ENCODE assay signal across 10 cellular contexts in genomic region chr22:49847751-49848689, GRCh38. TPM values are rescaled to one million over a fixed set of nuclear protein-coding genes. Genes with fewer than 3 reads are reported as not detected.
DNase-seq lines count a peak whose midpoint lies in the region; ATAC-seq and TF ChIP-seq lines count a peak whose summit lies in the region.
"Had no signal": no experiment of that assay in that cellular context is flagged by ENCODE, and none has a peak within 500 bp of the region (broad histone marks: within the 10 kb centered on the region; RNA-seq: fewer than 3 reads in every experiment).

No MANE protein-coding gene starts in this region.

- H3K27me3 ChIP-seq in mammary epithelial cell (ENCODE audit: insufficient read depth, low read length) = peaks cover 37% of the 10 kb centered on the region
- no peaks in the 10 kb centered on the region for H3K27me3 ChIP-seq in lung (ENCODE audit: control insufficient read depth, insufficient read depth)

- TF ChIP-seq CTCF in mammary epithelial cell (conservative IDR thresholded peaks at IDR 0.05 in 1 of 2, IDR thresholded peaks at IDR 0.05 in 1 of 2; ENCODE audit: extremely low read depth in 1 of 2, insufficient read depth in 1 of 2, low read depth in 1 of 2, low read length in 2 of 2) (no peak), lung (IDR thresholded peaks at IDR 0.05; ENCODE audit: control extremely low read depth, extremely low read depth) (no peak), type B pancreatic cell (conservative IDR thresholded peaks at IDR 0.05) (no peak)

- no TSS peak for BruUV-seq in mammary epithelial cell (replicated peaks; lab: Mats Ljungman, UMichigan)

- no peaks in the 10 kb centered on the region for H3K9me3 ChIP-seq in mammary epithelial cell (replicated peaks; ENCODE audit: insufficient read depth, low read length)
- peaks cover 0 to 2% of the 10 kb centered on the region in 2 donors for H3K9me3 ChIP-seq in lung (ENCODE audit: control insufficient read depth in 2 of 2, insufficient read depth in 1 of 2, low read length in 1 of 2)

- H3K4me1 ChIP-seq in mammary epithelial cell (ENCODE audit: insufficient read depth, low read length) = peaks cover 11% of the 10 kb centered on the region
- H3K4me1 ChIP-seq in lung (ENCODE audit: control insufficient read depth in 2 of 2, insufficient read depth in 2 of 2, low read length in 2 of 2) = peaks cover 0 to 18% of the 10 kb centered on the region in 2 donors

- no peak overlapping the region for H3K9ac ChIP-seq in mammary epithelial cell (ENCODE audit: insufficient read depth, low read length)

- H3K27ac ChIP-seq in mammary epithelial cell (ENCODE audit: insufficient read depth, low read depth, low read length) = no peak overlapping the region
- H3K27ac ChIP-seq in lung (ENCODE audit: low read depth in 1 of 2, low read length in 1 of 2) = no peak overlapping the region

- WGBS in mammary epithelial cell (ENCODE audit: low coverage, missing lambda C conversion rate) = 17% methylated on average over 16 of the region's 64 CpGs
- 21 to 22% methylated on average over 59 to 64 of the region's 64 CpGs for WGBS in lung, 2 donors

- no peaks in the 10 kb centered on the region for H3K79me2 ChIP-seq in mammary epithelial cell (ENCODE audit: insufficient read depth, low read length)

- dilution Hi-C loops in mammary epithelial cell (cut with HindIII; ENCODE audit: low sequenced_read_pairs) = no loop called here

- H3K27me3 Mint-ChIP-seq in activated T-cell treated with anti-CD3 and anti-CD28 coated beads, Interleukin-2, amount 50 U/mL, for 4 hours (ENCODE audit: low read depth) = peaks cover 5% of the 10 kb centered on the region
- peaks cover 77% of the 10 kb centered on the region for H3K27me3 Mint-ChIP-seq in type B pancreatic cell

- H3K36me3 Mint-ChIP-seq in activated T-cell treated with anti-CD3 and anti-CD28 coated beads, Interleukin-2, amount 50 U/mL, for 4 hours (ENCODE audit: insufficient read depth) = no peaks in the 10 kb centered on the region
- H3K36me3 Mint-ChIP-seq in type B pancreatic cell = no peaks in the 10 kb centered on the region

- peaks cover 27% of the 10 kb centered on the region for H3K4me1 Mint-ChIP-seq in activated T-cell treated with anti-CD3 and anti-CD28 coated beads, Interleukin-2, amount 50 U/mL, for 4 hours (ENCODE audit: low read depth)
- peaks cover 4% of the 10 kb centered on the region for H3K4me1 Mint-ChIP-seq in type B pancreatic cell (ENCODE audit: unreplicated experiment)

- H3K4me3 Mint-ChIP-seq in activated T-cell treated with anti-CD3 and anti-CD28 coated beads, Interleukin-2, amount 50 U/mL, for 4 hours = peak overlapping the region; percentile 43
- H3K4me3 Mint-ChIP-seq in type B pancreatic cell = peak overlapping the region; percentile 36

- H4K20me1 ChIP-seq in mammary epithelial cell (ENCODE audit: insufficient read depth, low read length) = no peaks in the 10 kb centered on the region

- H3K36me3 ChIP-seq in mammary epithelial cell (ENCODE audit: insufficient read depth, low read length) (no peaks in the 10 kb centered on the region), lung (ENCODE audit: control insufficient read depth in 2 of 2, insufficient read depth in 2 of 2, low read length in 2 of 2) (no peaks in the 10 kb centered on the region)

- H3K4me3 ChIP-seq in mammary epithelial cell (replicated peaks in 1 of 3; ENCODE audit: insufficient read depth in 1 of 3, low read depth in 2 of 3, low read length in 3 of 3) = peak overlapping the region in 1 of 3 experiments; percentile 16
- H3K4me3 ChIP-seq in lung = peak overlapping the region; percentile 25

- peak overlapping the region; percentile 72 for H3K4me2 ChIP-seq in mammary epithelial cell (ENCODE audit: insufficient read depth, low read depth, low read length)

- intact Hi-C loops in mammary epithelial cell (cut with micrococcal nuclease) = no loop called here

- H3K27ac Mint-ChIP-seq in type B pancreatic cell = no peak overlapping the region

- H3K9me3 Mint-ChIP-seq in activated T-cell treated with anti-CD3 and anti-CD28 coated beads, Interleukin-2, amount 50 U/mL, for 4 hours = no peaks in the 10 kb centered on the region
- no peaks in the 10 kb centered on the region for H3K9me3 Mint-ChIP-seq in type B pancreatic cell

- no peak for ATAC-seq in activated T-cell treated with anti-CD3 and anti-CD28 coated beads, Interleukin-2, amount 50 U/mL, for 4 hours
- ATAC-seq in lung (ENCODE audit: insufficient read depth, low FRiP score) (no peak), GM18498 (IDR thresholded peaks at IDR 0.05; ENCODE audit: unreplicated experiment) (no peak)

- H2AFZ ChIP-seq in mammary epithelial cell (ENCODE audit: low read depth, low read length) = no peak overlapping the region

- in situ Hi-C loops in mammary epithelial cell (cut with MboI; ENCODE audit: low sequenced_read_pairs in 2 of 2) = no loop called here

- no peak for DNase-seq in activated T-cell treated with anti-CD3 and anti-CD28 coated beads, Interleukin-2, amount 50 U/mL, for 4 hours
- DNase-seq in activated T-cell treated with anti-CD3 and anti-CD28 coated beads for 4 hours (no peak), mammary epithelial cell (no peak), lung (ENCODE audit: low spot score) (no peak), type B pancreatic cell (ENCODE audit: extremely low spot score, unreplicated experiment) (no peak), HUDEP-2 (lab: John Stamatoyannopoulos, UW; ENCODE audit: unreplicated experiment in 76 of 76) (no peak), NCI-H187 (lab: John Stamatoyannopoulos, UW) (no peak)
- DNase-seq: DMS 273 treated with DMSO at 0.1 percent for 48 hours; effector CD8-positive, alpha-beta T cell had no signal

- CTCF ChIA-PET in mammary epithelial cell (lab: Charles Lee; ENCODE audit: low non-redundant PET) = no interaction called here

RNA-seq across cellular contexts. Expression of gene ZBED4, which starts 5.6 kb away (rescaled TPM):
- total RNA-seq in activated T-cell treated with anti-CD3 and anti-CD28 coated beads, Interleukin-2, amount 50 U/mL, for 4 hours = 10 to 100 TPM; 16.5 to 17.7 (median 16.8) TPM
- total RNA-seq in mammary epithelial cell (10 to 100 TPM; 16.8 to 20.7 TPM), lung (10 to 100 TPM; 10.9 to 13.2 TPM), type B pancreatic cell (ENCODE audit: low replicate concordance) (25.5 and 29.1 TPM in 2 replicates)
- polyA plus RNA-seq in mammary epithelial cell (6.3 TPM), lung (1 to 10 TPM; 3.9 to 7.3 TPM)
- 19.3 TPM for polyA minus RNA-seq in mammary epithelial cell

RNA-seq across cellular contexts. Expression of gene BRD1, which starts 20.3 kb away (rescaled TPM):
- total RNA-seq in activated T-cell treated with anti-CD3 and anti-CD28 coated beads, Interleukin-2, amount 50 U/mL, for 4 hours = 10 to 100 TPM; 26.8 to 34.9 (median 32.3) TPM
- total RNA-seq in mammary epithelial cell = 10 to 100 TPM; 25.5 to 26.9 TPM
- 4.5 TPM for polyA plus RNA-seq in mammary epithelial cell
- polyA minus RNA-seq in mammary epithelial cell = 5.3 TPM
- 10 to 100 TPM; 36.4 to 51.5 TPM for total RNA-seq in lung
- polyA plus RNA-seq in lung = 10 to 100 TPM; 16.6 to 19.8 TPM
- total RNA-seq in type B pancreatic cell (ENCODE audit: low replicate concordance) = 51.1 and 53.0 TPM in 2 replicates
